8 cellular contexts compared by ENCODE assay signal in genomic region chr11:27363576-27364115, GRCh38. TPM values are rescaled to one million over a fixed set of nuclear protein-coding genes. Genes with fewer than 3 reads are reported as not detected.
DNase-seq lines count a peak whose midpoint lies in the region; ATAC-seq and TF ChIP-seq lines count a peak whose summit lies in the region.

No MANE protein-coding gene starts in this region.

- DNase-seq in heart left ventricle (no peak), Right ventricle myocardium superior (no peak), astrocyte of the cerebellum (ENCODE audit: low read depth) (no peak), lung (ENCODE audit: low spot score) (no peak), uterus (no peak), HT-29 (ENCODE audit: low spot score) (no peak), NCI-H446 treated with DMSO at 0.1 percent for 48 hours (lab: John Stamatoyannopoulos, UW) (no peak), SHP77 (lab: John Stamatoyannopoulos, UW) (no peak)

- 37 to 45% (median 41%) methylated on average over 13 of the region's 13 CpGs for WGBS in heart left ventricle, 4 donors
- WGBS in lung, 2 donors = 44 to 52% methylated on average over 13 of the region's 13 CpGs

- H3K4me3 ChIP-seq in heart left ventricle (peak overlapping the region; percentile 37 to 89 (median 76)), astrocyte of the cerebellum (ENCODE audit: low read depth, low read length) (peak overlapping the region; percentile 69), lung (peak overlapping the region; percentile 79), uterus (peak overlapping the region; percentile 61 to 67)

- TF ChIP-seq POLR2A in heart left ventricle (IDR thresholded peaks at IDR 0.05) = no peak
- TF ChIP-seq POLR2A in uterus (IDR thresholded peaks at IDR 0.05) = no peak

- H3K36me3 ChIP-seq in heart left ventricle (peaks cover 0 to 17% (median 5%) of the 10 kb centered on the region in 9 donors), lung (ENCODE audit: control insufficient read depth in 2 of 2, insufficient read depth in 2 of 2, low read length in 2 of 2) (peaks cover 2 to 11% of the 10 kb centered on the region in 2 donors), uterus (no peaks in the 10 kb centered on the region)

- peak overlapping the region in 8 of 12 donors; percentile 3 to 56 (median 40) for H3K27ac ChIP-seq in heart left ventricle
- H3K27ac ChIP-seq in lung (ENCODE audit: low read depth in 1 of 2, low read length in 1 of 2) = peak overlapping the region in 1 of 2 donors; percentile 24
- peak overlapping the region; percentile 64 for H3K27ac ChIP-seq in uterus

- H3K4me1 ChIP-seq in heart left ventricle = peaks cover 0 to 18% (median 10%) of the 10 kb centered on the region in 12 donors
- peaks cover 2 to 3% of the 10 kb centered on the region in 2 donors for H3K4me1 ChIP-seq in lung (ENCODE audit: control insufficient read depth in 2 of 2, insufficient read depth in 2 of 2, low read length in 2 of 2)
- H3K4me1 ChIP-seq in uterus = no peaks in the 10 kb centered on the region

- intact Hi-C loops in heart left ventricle (cut with DNase I) = loop anchor here in 5 of 10 donors (5.0 to 10.0 kb wide), 4 partner anchors 104 to 179 kb away; partner anchors contain the start of gene LGR4 (in 3 of the 5)
- intact Hi-C loops in Right ventricle myocardium superior (cut with DNase I) = loop anchor here (10.0 kb wide), 1 partner anchor 111 kb away; the partner anchor contains the start of gene LGR4
- intact Hi-C loops in uterus (cut with DNase I; ENCODE audit: low total_unique reads) = no loop called here

- ATAC-seq in heart left ventricle (no peak), Right ventricle myocardium superior (ENCODE audit: poor library complexity) (no peak), lung (ENCODE audit: insufficient read depth, low FRiP score) (no peak)

- H3K27me3 ChIP-seq in heart left ventricle (no peaks in the 10 kb centered on the region), lung (ENCODE audit: control insufficient read depth, insufficient read depth) (no peaks in the 10 kb centered on the region), uterus (no peaks in the 10 kb centered on the region)

- in situ Hi-C loops in astrocyte of the cerebellum (cut with HindIII; ENCODE audit: low sequenced_read_pairs) = no loop called here

- H3K9me3 ChIP-seq in heart left ventricle (no peaks in the 10 kb centered on the region), lung (ENCODE audit: control insufficient read depth in 2 of 2, insufficient read depth in 1 of 2, low read length in 1 of 2) (no peaks in the 10 kb centered on the region), uterus (no peaks in the 10 kb centered on the region)

- TF ChIP-seq CTCF in heart left ventricle (IDR thresholded peaks at IDR 0.05) (no peak), astrocyte of the cerebellum (IDR thresholded peaks at IDR 0.05; ENCODE audit: low read depth, low read length, missing control alignments) (no peak), lung (IDR thresholded peaks at IDR 0.05; ENCODE audit: control extremely low read depth, extremely low read depth) (no peak), uterus (IDR thresholded peaks at IDR 0.05) (no peak)

RNA-seq across cellular contexts. Expression of gene CCDC34, which starts 0.6 kb away (rescaled TPM):
- 1 to 10 TPM; 1.1 to 8.3 (median 3.2) TPM for total RNA-seq in heart left ventricle
- 1 to 10 TPM; 1.3 to 3.0 TPM for polyA plus RNA-seq in heart left ventricle
- total RNA-seq in Right ventricle myocardium superior = 3.6 TPM
- total RNA-seq in lung = 1 to 10 TPM; 4.0 TPM
- polyA plus RNA-seq in lung = 1 to 10 TPM; 2.3 to 3.0 TPM
- total RNA-seq in uterus = 1 to 10 TPM in 2 of 4 donors, under 1 TPM in 1, not detected in 1; 0.26 to 8.2 (median 2.7) TPM
- total RNA-seq in HT-29 (2014; rRNA removed; shearing (Covaris generic)) = 7.1 and 10.1 TPM in 2 replicates
